Comparison of ENCODE assay signal across 18 cellular contexts in the genomic region with DNA sequence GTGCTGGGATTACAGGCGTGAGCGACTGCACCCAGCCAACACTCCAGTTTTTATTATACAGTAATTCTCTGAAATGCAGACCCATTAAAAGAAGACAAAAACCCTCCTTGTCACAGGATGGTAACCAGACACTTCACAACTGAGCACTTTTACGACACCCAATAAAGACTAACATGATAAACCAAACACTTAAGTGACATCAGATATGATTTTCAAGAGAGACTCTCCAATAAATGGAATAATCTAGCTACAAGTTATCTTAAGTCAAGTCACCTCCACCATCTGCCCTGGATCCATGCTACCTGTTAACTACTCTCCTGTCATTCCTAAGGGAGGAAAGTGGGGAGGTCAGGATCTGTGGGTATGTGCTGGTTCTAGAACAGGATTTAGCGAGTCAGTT. TPM values are rescaled to one million over a fixed set of nuclear protein-coding genes. Genes with fewer than 3 reads are reported as not detected.
"Had no signal": no experiment of that assay in that cellular context is flagged by ENCODE, and none has a peak within 500 bp of the region (broad histone marks: within the 10 kb centered on the region; RNA-seq: fewer than 3 reads in every experiment).

No MANE protein-coding gene starts in this region.

- H3K4me3 ChIP-seq: pancreas, psoas muscle, upper lobe of right lung had no signal

- DNase-seq: activated CD4-positive, alpha-beta T cell treated with anti-CD3 and anti-CD28 coated beads, Interleukin-2, amount 10 ng/mL, durations not matched to agents 7 days and 5 days; activated CD4-positive, CD25-positive, alpha-beta regulatory T cell treated with anti-CD3 and anti-CD28 coated beads, Interleukin-2, amount 50 U/mL, for 72 hours; activated CD8-positive, alpha-beta memory T cell treated with anti-CD3 and anti-CD28 coated beads, Interleukin-2, amount 10 ng/mL, durations not matched to agents 7 days and 5 days; activated CD8-positive, alpha-beta T cell treated with anti-CD3 and anti-CD28 coated beads for 36 hours; activated gamma-delta T cell treated with Interleukin-2 at 50 U/mL for 16 hours; aorta; caudate nucleus; effector CD4-positive, alpha-beta T cell; foreskin fibroblast; kidney glomerular epithelial cell; midbrain; pancreas; psoas muscle; right cardiac atrium; stimulated activated CD4-positive, alpha-beta T cell treated with anti-CD3 and anti-CD28 coated beads, Interleukin-4, amount 100 ng/mL, for 24 hours; stimulated activated naive CD4-positive, alpha-beta T cell treated with Interleukin-2 at 50 U/mL for 16 hours; upper lobe of right lung; WERI-Rb-1 had no signal

- H3K9me3 ChIP-seq: pancreas, psoas muscle, upper lobe of right lung had no signal

- H3K4me1 ChIP-seq: upper lobe of right lung had no signal

- H3K36me3 ChIP-seq: pancreas, upper lobe of right lung had no signal

- H3K27me3 ChIP-seq: pancreas, upper lobe of right lung had no signal

- H3K27ac ChIP-seq: pancreas, psoas muscle, upper lobe of right lung, WERI-Rb-1 had no signal

RNA-seq across cellular contexts. Expression of gene GNG12, which starts 5.6 kb away (rescaled TPM):
- total RNA-seq: activated CD8-positive, alpha-beta T cell treated with anti-CD3 and anti-CD28 coated beads for 36 hours had no signal
